Comparison of ENCODE assay signal across 29 cellular contexts in genomic region chr4:101242441-101242840, GRCh38.
"Had no signal": no experiment of that assay in that cellular context is flagged by ENCODE, and none has a peak within 500 bp of the region (broad histone marks: within the 10 kb centered on the region; RNA-seq: fewer than 3 reads in every experiment).

No MANE protein-coding gene starts in this region.

- H3K9me3 Mint-ChIP-seq: activated CD8-positive, alpha-beta T cell treated with anti-CD3 and anti-CD28 coated beads for 36 hours; activated T-cell treated with anti-CD3 and anti-CD28 coated beads, Interleukin-2, amount 50 U/mL, for 4 hours; activated T-helper 17 cell treated with anti-CD3 and anti-CD28 coated beads, Interleukin-2, amount 50 U/mL, for 72 hours; effector memory CD8-positive, alpha-beta T cell; T-helper 2 cell treated with Interferon-gamma antibody and Interleukin-4, amounts not matched to agents 5 μg/mL and 100 μg/mL, for 36 hours; WTC11 had no signal

- H3K36me3 ChIP-seq: brain microvascular endothelial cell, esophagus squamous epithelium had no signal

- H3K27me3 Mint-ChIP-seq: activated CD8-positive, alpha-beta T cell treated with anti-CD3 and anti-CD28 coated beads for 36 hours; activated naive CD8-positive, alpha-beta T cell; activated T-helper 17 cell treated with anti-CD3 and anti-CD28 coated beads, Interleukin-2, amount 50 U/mL, for 72 hours; effector memory CD8-positive, alpha-beta T cell; T-helper 17 cell had no signal

- DNase-seq: activated CD4-positive, alpha-beta T cell treated with anti-CD3 and anti-CD28 coated beads for 1 hour; activated CD4-positive, alpha-beta T cell treated with anti-CD3 and anti-CD28 coated beads for 4 hours; activated CD4-positive, alpha-beta T cell treated with anti-CD3 and anti-CD28 coated beads, Interleukin-2, amount 50 U/mL, for 1 hour; activated CD4-positive, alpha-beta T cell treated with anti-CD3 and anti-CD28 coated beads, Interleukin-2, amount 50 U/mL, for 48 hours; activated CD8-positive, alpha-beta memory T cell treated with anti-CD3 and anti-CD28 coated beads for 24 hours; activated CD8-positive, alpha-beta T cell treated with anti-CD3 and anti-CD28 coated beads for 36 hours; activated effector memory CD4-positive, alpha-beta T cell treated with Interleukin-2 at 50 U/mL for 16 hours; activated gamma-delta T cell treated with Interleukin-2 at 50 U/mL for 16 hours; activated naive CD4-positive, alpha-beta T cell treated with anti-CD3 and anti-CD28 coated beads, Interleukin-2, amount 50 U/mL, for 16 hours; activated naive CD4-positive, alpha-beta T cell treated with Interleukin-2 at 50 U/mL for 16 hours; activated T-cell treated with anti-CD3 and anti-CD28 coated beads, Interleukin-2, amount 50 U/mL, for 4 hours; amniotic stem cell; anterior cingulate cortex; brain microvascular endothelial cell; caudate nucleus; cortex of kidney; dermis blood vessel endothelial cell; effector CD4-positive, alpha-beta T cell; effector memory CD8-positive, alpha-beta T cell; esophagus squamous epithelium; head of caudate nucleus; T-helper 1 cell; T-helper 17 cell; T1000 had no signal

- H3K27ac Mint-ChIP-seq: activated CD8-positive, alpha-beta T cell treated with anti-CD3 and anti-CD28 coated beads for 36 hours; activated naive CD8-positive, alpha-beta T cell; activated T-helper 17 cell treated with anti-CD3 and anti-CD28 coated beads, Interleukin-2, amount 50 U/mL, for 72 hours; effector memory CD8-positive, alpha-beta T cell; T-helper 17 cell; T-helper 2 cell treated with Interferon-gamma antibody and Interleukin-4, amounts not matched to agents 5 μg/mL and 100 μg/mL, for 36 hours; WTC11 had no signal

- H3K4me3 Mint-ChIP-seq: activated CD8-positive, alpha-beta T cell treated with anti-CD3 and anti-CD28 coated beads for 36 hours; activated naive CD8-positive, alpha-beta T cell; activated T-cell treated with anti-CD3 and anti-CD28 coated beads, Interleukin-2, amount 50 U/mL, for 4 hours; activated T-helper 17 cell treated with anti-CD3 and anti-CD28 coated beads, Interleukin-2, amount 50 U/mL, for 72 hours; effector memory CD8-positive, alpha-beta T cell; T-helper 17 cell; T-helper 2 cell treated with Interferon-gamma antibody and Interleukin-4, amounts not matched to agents 5 μg/mL and 100 μg/mL, for 36 hours; WTC11 had no signal

- H3K9me3 ChIP-seq: esophagus squamous epithelium had no signal

- ATAC-seq: activated CD8-positive, alpha-beta T cell treated with anti-CD3 and anti-CD28 coated beads for 36 hours; activated T-cell treated with anti-CD3 and anti-CD28 coated beads, Interleukin-2, amount 50 U/mL, for 4 hours; effector memory CD8-positive, alpha-beta T cell; T-helper 17 cell; WTC11 had no signal

- H3K36me3 Mint-ChIP-seq: WTC11 had no signal

- H3K27me3 ChIP-seq: brain microvascular endothelial cell, esophagus squamous epithelium had no signal

- H3K4me3 ChIP-seq: esophagus squamous epithelium had no signal

- H3K27ac ChIP-seq: brain microvascular endothelial cell, epithelial cell of prostate, esophagus squamous epithelium had no signal
